In genomic region chr22:23535790-23536661, GRCh38 we compare ENCODE assay signal across 1 cellular context.
TF ChIP-seq lines count a peak whose summit lies in the region.
"Not testable (repeated sequence)": the region's sequence is repeated elsewhere in the genome, so short reads cannot be mapped to it uniquely, and the experiment has no call there.

No MANE protein-coding gene starts in this region.

TF ChIP-seq in K562, 482 proteins besides CTCF, POLR2A, EP300 and RAD21 (continued from another document):
- TF ChIP-seq ZBTB11 (CRISPR knock-in tag; IDR thresholded peaks at IDR 0.05), result peak in 1 of 3 experiments; percentile 38; a peak in 1 of 6 replicates
- peak; percentile 78; the same call in 1 of the 2 replicates for TF ChIP-seq ILK (tag; IDR thresholded peaks at IDR 0.05; ENCODE audit: borderline replicate concordance, low read depth)
- TF ChIP-seq DPF2 (IDR thresholded peaks at IDR 0.05), result peak; percentile 56; the same call in 1 of the 2 replicates
- TF ChIP-seq, protein P1, sequence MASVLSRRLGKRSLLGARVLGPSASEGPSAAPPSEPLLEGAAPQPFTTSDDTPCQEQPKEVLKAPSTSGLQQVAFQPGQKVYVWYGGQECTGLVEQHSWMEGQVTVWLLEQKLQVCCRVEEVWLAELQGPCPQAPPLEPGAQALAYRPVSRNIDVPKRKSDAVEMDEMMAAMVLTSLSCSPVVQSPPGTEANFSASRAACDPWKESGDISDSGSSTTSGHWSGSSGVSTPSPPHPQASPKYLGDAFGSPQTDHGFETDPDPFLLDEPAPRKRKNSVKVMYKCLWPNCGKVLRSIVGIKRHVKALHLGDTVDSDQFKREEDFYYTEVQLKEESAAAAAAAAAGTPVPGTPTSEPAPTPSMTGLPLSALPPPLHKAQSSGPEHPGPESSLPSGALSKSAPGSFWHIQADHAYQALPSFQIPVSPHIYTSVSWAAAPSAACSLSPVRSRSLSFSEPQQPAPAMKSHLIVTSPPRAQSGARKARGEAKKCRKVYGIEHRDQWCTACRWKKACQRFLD (CRISPR knock-in tag; IDR thresholded peaks at IDR 0.05), result peak; percentile 85
- TF ChIP-seq PTTG1 (tag; IDR thresholded peaks at IDR 0.05; ENCODE audit: low read depth), result peak; percentile 86
- TF ChIP-seq TCF3 (CRISPR knock-in tag; IDR thresholded peaks at IDR 0.05), result peak; percentile 87
- peak; percentile 28 for TF ChIP-seq POLR2H (tag; IDR thresholded peaks at IDR 0.05; ENCODE audit: low read depth)
- TF ChIP-seq KLF10 (CRISPR knock-in tag; IDR thresholded peaks at IDR 0.05), result 0 out of 2 replicates have a peak, but pooled peaks have one; percentile 57
- peak; percentile 44; the same call in 1 of the 2 replicates for TF ChIP-seq USF1 (CRISPR knock-in tag; IDR thresholded peaks at IDR 0.05)
- TF ChIP-seq TAF7 (tag; IDR thresholded peaks at IDR 0.05), result peak; percentile 50; the same call in 1 of the 2 replicates
- peak; percentile 87 for TF ChIP-seq SMAD4 (CRISPR knock-in tag; conservative IDR thresholded peaks at IDR 0.05)
- peak; percentile 94 for TF ChIP-seq ZNF311 (CRISPR knock-in tag; IDR thresholded peaks at IDR 0.05)
- not testable (repeated sequence) for TF ChIP-seq PBX2 (CRISPR knock-in tag; IDR thresholded peaks at IDR 0.05; ENCODE audit: low read depth); NR4A1 (CRISPR knock-in tag; IDR thresholded peaks at IDR 0.05)
- TF ChIP-seq PBX2 (tag; conservative IDR thresholded peaks at IDR 0.05; ENCODE audit: low read depth), result 0 out of 2 replicates have a peak, but pooled peaks have one; percentile 4
- TF ChIP-seq, protein P2, sequence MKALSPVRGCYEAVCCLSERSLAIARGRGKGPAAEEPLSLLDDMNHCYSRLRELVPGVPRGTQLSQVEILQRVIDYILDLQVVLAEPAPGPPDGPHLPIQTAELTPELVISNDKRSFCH (CRISPR knock-in tag; IDR thresholded peaks at IDR 0.05), result 0 out of 2 replicates have a peak, but pooled peaks have one; percentile 52
- TF ChIP-seq, protein P2 (tag; IDR thresholded peaks at IDR 0.05), result peak; percentile 97
- peak; percentile 44 for TF ChIP-seq TAL1 (IDR thresholded peaks at IDR 0.05)
- 0 out of 4 replicates have a peak, but pooled peaks of 1 of the 2 experiments have one; percentile 34 for TF ChIP-seq TRIM24 (IDR thresholded peaks at IDR 0.05)
- TF ChIP-seq CBFA2T2 (conservative IDR thresholded peaks at IDR 0.05), result peak; percentile 76
- TF ChIP-seq RFX7 (CRISPR knock-in tag; IDR thresholded peaks at IDR 0.05), result 0 out of 2 replicates have a peak, but pooled peaks have one; percentile 66
- peak; percentile 59; the same call in 1 of the 2 replicates for TF ChIP-seq TSHZ1 (CRISPR knock-in tag; IDR thresholded peaks at IDR 0.05)
- peak; percentile 94 for TF ChIP-seq MECOM (CRISPR knock-in tag; IDR thresholded peaks at IDR 0.05)
- peak; percentile 62 for TF ChIP-seq NCOR1 (IDR thresholded peaks at IDR 0.05)
- TF ChIP-seq NFIC (IDR thresholded peaks at IDR 0.05), result peak; percentile 38
- TF ChIP-seq, protein P3, sequence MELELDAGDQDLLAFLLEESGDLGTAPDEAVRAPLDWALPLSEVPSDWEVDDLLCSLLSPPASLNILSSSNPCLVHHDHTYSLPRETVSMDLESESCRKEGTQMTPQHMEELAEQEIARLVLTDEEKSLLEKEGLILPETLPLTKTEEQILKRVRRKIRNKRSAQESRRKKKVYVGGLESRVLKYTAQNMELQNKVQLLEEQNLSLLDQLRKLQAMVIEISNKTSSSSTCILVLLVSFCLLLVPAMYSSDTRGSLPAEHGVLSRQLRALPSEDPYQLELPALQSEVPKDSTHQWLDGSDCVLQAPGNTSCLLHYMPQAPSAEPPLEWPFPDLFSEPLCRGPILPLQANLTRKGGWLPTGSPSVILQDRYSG (tag; conservative IDR thresholded peaks at IDR 0.05; ENCODE audit: low read depth), result 0 out of 2 replicates have a peak, but pooled peaks have one; percentile 54
- peak; percentile 96 for TF ChIP-seq NR4A1 (tag; IDR thresholded peaks at IDR 0.05)
- TF ChIP-seq GTF2A2 (tag; IDR thresholded peaks at IDR 0.05), result peak; percentile 86
- 0 out of 2 replicates have a peak, but pooled peaks have one; percentile 19 for TF ChIP-seq HDAC2 (IDR thresholded peaks at IDR 0.05)
- TF ChIP-seq ZNF644 (tag; IDR thresholded peaks at IDR 0.05; ENCODE audit: low read depth), result peak; percentile 78; the same call in 1 of the 2 replicates
- TF ChIP-seq ZNF639 (CRISPR knock-in tag; conservative IDR thresholded peaks at IDR 0.05 in 1 of 2, IDR thresholded peaks at IDR 0.05 in 1 of 2), result 0 out of 4 replicates have a peak, but pooled peaks of 1 of the 2 experiments have one; percentile 52
- TF ChIP-seq ETV5 (CRISPR knock-in tag; IDR thresholded peaks at IDR 0.05; ENCODE audit: low read depth), result peak; percentile 52; the same call in 1 of the 2 replicates
- TF ChIP-seq, protein P4, sequence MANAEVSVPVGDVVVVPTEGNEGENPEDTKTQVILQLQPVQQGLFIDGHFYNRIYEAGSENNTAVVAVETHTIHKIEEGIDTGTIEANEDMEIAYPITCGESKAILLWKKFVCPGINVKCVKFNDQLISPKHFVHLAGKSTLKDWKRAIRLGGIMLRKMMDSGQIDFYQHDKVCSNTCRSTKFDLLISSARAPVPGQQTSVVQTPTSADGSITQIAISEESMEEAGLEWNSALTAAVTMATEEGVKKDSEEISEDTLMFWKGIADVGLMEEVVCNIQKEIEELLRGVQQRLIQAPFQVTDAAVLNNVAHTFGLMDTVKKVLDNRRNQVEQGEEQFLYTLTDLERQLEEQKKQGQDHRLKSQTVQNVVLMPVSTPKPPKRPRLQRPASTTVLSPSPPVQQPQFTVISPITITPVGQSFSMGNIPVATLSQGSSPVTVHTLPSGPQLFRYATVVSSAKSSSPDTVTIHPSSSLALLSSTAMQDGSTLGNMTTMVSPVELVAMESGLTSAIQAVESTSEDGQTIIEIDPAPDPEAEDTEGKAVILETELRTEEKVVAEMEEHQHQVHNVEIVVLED (CRISPR knock-in tag; IDR thresholded peaks at IDR 0.05), result peak; percentile 9; the same call in 1 of the 2 replicates
- peak; percentile 80 for TF ChIP-seq ZEB2 (IDR thresholded peaks at IDR 0.05)
- peak; percentile 51 for TF ChIP-seq SOX6 (IDR thresholded peaks at IDR 0.05)
